In genomic region chrX:23061116-23061515, GRCh38 we compare ENCODE assay signal across 26 cellular contexts.
A peak's percentile ranks its signal among the peaks of the same experiment; 100 is the strongest.
DNase-seq lines count a peak whose midpoint lies in the region; FAIRE-seq and TF ChIP-seq lines count a peak whose summit lies in the region.
"Had no signal": no experiment of that assay in that cellular context is flagged by ENCODE, and none has a peak within 500 bp of the region (broad histone marks: within the 10 kb centered on the region; RNA-seq: fewer than 3 reads in every experiment).

No MANE protein-coding gene starts in this region.

- H2AFZ ChIP-seq in astrocyte (ENCODE audit: low read depth, low read length) = no peak overlapping the region

- DNase-seq in COLO829 (ENCODE audit: low spot score) = peak; percentile 75
- DNase-seq in HTR-8/SVneo (ENCODE audit: insufficient read length, low spot score) = no peak
- no peak for DNase-seq in astrocyte (ENCODE audit: low read depth)
- peak; percentile 67 for DNase-seq in foreskin melanocyte
- DNase-seq in activated naive CD4-positive, alpha-beta T cell treated with anti-CD3 and anti-CD28 coated beads, Interleukin-2, amount 10 ng/mL, durations not matched to agents 7 days and 5 days = no peak
- DNase-seq in NCI-H2227 (lab: John Stamatoyannopoulos, UW; ENCODE audit: unreplicated experiment) = no peak
- no peak for DNase-seq in HuH-7.5 (ENCODE audit: low spot score)
- DNase-seq in NCI-H2196 (lab: John Stamatoyannopoulos, UW; ENCODE audit: unreplicated experiment) = no peak
- DNase-seq: AML-193; CD4-positive, alpha-beta T cell; CD8-positive, alpha-beta T cell; COR-L47; DMS 273 treated with DMSO at 0.1 percent for 48 hours; DMS153; DMS53; DMS79; DND-41; EL; GDM1 had no signal

- no peak overlapping the region for H3K27ac ChIP-seq in astrocyte (ENCODE audit: low read depth, low read length)
- H3K27ac ChIP-seq: 22Rv1; A549; BLaER1 treated with 17β-estradiol and CSF1 and Interleukin-3, amounts not matched to agents 10 nM and 100 nM; C4-2B had no signal

- H3K4me1 ChIP-seq in astrocyte (ENCODE audit: insufficient read depth, low read length) = no peaks in the 10 kb centered on the region
- H3K4me1 ChIP-seq: A549; BLaER1 treated with 17β-estradiol and CSF1 and Interleukin-3, amounts not matched to agents 10 nM and 100 nM had no signal

- CTCF ChIA-PET in activated naive CD4-positive, alpha-beta T cell treated with anti-CD3 and anti-CD28 coated beads, Interleukin-2, amount 10 ng/mL, durations not matched to agents 7 days and 5 days (lab: Charles Lee) = no interaction called here

- H3K9ac ChIP-seq in astrocyte (ENCODE audit: low read length) = no peak overlapping the region
- H3K9ac ChIP-seq: BLaER1 treated with 17β-estradiol and CSF1 and Interleukin-3, amounts not matched to agents 10 nM and 100 nM had no signal

- peak; percentile 49 for FAIRE-seq in HTR-8/SVneo (lab: Jason Lieb, UNC)
- FAIRE-seq in astrocyte (lab: Jason Lieb, UNC) = peak; percentile 92
- FAIRE-seq: GM12878, GM19239 had no signal

- no peaks in the 10 kb centered on the region for H3K36me3 Mint-ChIP-seq in astrocyte (ENCODE audit: low read depth, unreplicated experiment)
- no peaks in the 10 kb centered on the region for H3K36me3 Mint-ChIP-seq in activated naive CD4-positive, alpha-beta T cell treated with anti-CD3 and anti-CD28 coated beads, Interleukin-2, amount 10 ng/mL, durations not matched to agents 7 days and 5 days
- H3K36me3 Mint-ChIP-seq: CD8-positive, alpha-beta T cell had no signal

- no peaks in the 10 kb centered on the region for H3K27me3 ChIP-seq in astrocyte (ENCODE audit: insufficient read depth, low read length)
- H3K27me3 ChIP-seq: BLaER1 treated with 17β-estradiol and CSF1 and Interleukin-3, amounts not matched to agents 10 nM and 100 nM had no signal

- H4K20me1 ChIP-seq in astrocyte (ENCODE audit: insufficient read depth, low read length) = no peaks in the 10 kb centered on the region
- H4K20me1 ChIP-seq: BLaER1 treated with 17β-estradiol and CSF1 and Interleukin-3, amounts not matched to agents 10 nM and 100 nM had no signal

- H3K9me3 ChIP-seq in astrocyte (ENCODE audit: insufficient read depth, low read depth, low read length) = no peaks in the 10 kb centered on the region
- H3K9me3 ChIP-seq: A549; BLaER1 treated with 17β-estradiol and CSF1 and Interleukin-3, amounts not matched to agents 10 nM and 100 nM had no signal

- H3K9me3 Mint-ChIP-seq in astrocyte (ENCODE audit: unreplicated experiment) = peaks cover 6% of the 10 kb centered on the region
- H3K9me3 Mint-ChIP-seq in activated naive CD4-positive, alpha-beta T cell treated with anti-CD3 and anti-CD28 coated beads, Interleukin-2, amount 10 ng/mL, durations not matched to agents 7 days and 5 days = no peaks in the 10 kb centered on the region
- H3K9me3 Mint-ChIP-seq: CD4-positive, alpha-beta T cell; CD8-positive, alpha-beta T cell had no signal

- H3K4me2 ChIP-seq in astrocyte (ENCODE audit: low read length) = no peak overlapping the region
- H3K4me2 ChIP-seq: A549; BLaER1 treated with 17β-estradiol and CSF1 and Interleukin-3, amounts not matched to agents 10 nM and 100 nM had no signal

- H3K4me3 ChIP-seq in astrocyte (ENCODE audit: insufficient read depth, low read depth, low read length) = no peak overlapping the region
- H3K4me3 ChIP-seq: A549; BLaER1 treated with 17β-estradiol and CSF1 and Interleukin-3, amounts not matched to agents 10 nM and 100 nM; GM12878 had no signal

- no peaks in the 10 kb centered on the region for H3K27me3 Mint-ChIP-seq in astrocyte (ENCODE audit: low read depth, unreplicated experiment)
- no peaks in the 10 kb centered on the region for H3K27me3 Mint-ChIP-seq in activated naive CD4-positive, alpha-beta T cell treated with anti-CD3 and anti-CD28 coated beads, Interleukin-2, amount 10 ng/mL, durations not matched to agents 7 days and 5 days
- H3K27me3 Mint-ChIP-seq: B cell; CD4-positive, alpha-beta T cell had no signal

- H3K4me1 Mint-ChIP-seq in astrocyte (ENCODE audit: low read depth, unreplicated experiment) = no peaks in the 10 kb centered on the region
- no peaks in the 10 kb centered on the region for H3K4me1 Mint-ChIP-seq in activated naive CD4-positive, alpha-beta T cell treated with anti-CD3 and anti-CD28 coated beads, Interleukin-2, amount 10 ng/mL, durations not matched to agents 7 days and 5 days
- H3K4me1 Mint-ChIP-seq: B cell had no signal

- no peaks in the 10 kb centered on the region for H3K79me2 ChIP-seq in astrocyte (ENCODE audit: insufficient read depth, low read length)

- no peaks in the 10 kb centered on the region for H3K36me3 ChIP-seq in astrocyte (ENCODE audit: insufficient read depth, low read length)
- H3K36me3 ChIP-seq: BLaER1 treated with 17β-estradiol and CSF1 and Interleukin-3, amounts not matched to agents 10 nM and 100 nM had no signal

- TF ChIP-seq CTCF in astrocyte (IDR thresholded peaks at IDR 0.05; ENCODE audit: insufficient read depth, low read depth, low read length) = no peak

- H3K4me3 Mint-ChIP-seq in astrocyte (ENCODE audit: unreplicated experiment) = no peak overlapping the region
- H3K4me3 Mint-ChIP-seq in activated naive CD4-positive, alpha-beta T cell treated with anti-CD3 and anti-CD28 coated beads, Interleukin-2, amount 10 ng/mL, durations not matched to agents 7 days and 5 days = no peak overlapping the region
- H3K4me3 Mint-ChIP-seq: B cell; CD4-positive, alpha-beta T cell; CD8-positive, alpha-beta T cell had no signal

- H3K27ac Mint-ChIP-seq in astrocyte (ENCODE audit: unreplicated experiment) = no peak overlapping the region
- H3K27ac Mint-ChIP-seq in activated naive CD4-positive, alpha-beta T cell treated with anti-CD3 and anti-CD28 coated beads, Interleukin-2, amount 10 ng/mL, durations not matched to agents 7 days and 5 days = no peak overlapping the region
- H3K27ac Mint-ChIP-seq: B cell; CD4-positive, alpha-beta T cell; CD8-positive, alpha-beta T cell had no signal

Comparison
In these comparisons a context has a peak if more than half of its experiments do, and no peak if none do; other contexts are left out.
1. DNase-seq: peak in COLO829 (single experiment) and foreskin melanocyte (single experiment); none in HTR-8/SVneo (single experiment), astrocyte (single experiment), activated naive CD4-positive, alpha-beta T cell treated with anti-CD3 and anti-CD28 coated beads, Interleukin-2, amount 10 ng/mL, durations not matched to agents 7 days and 5 days (single experiment), NCI-H2227 (single experiment), HuH-7.5 (single experiment) and NCI-H2196 (single experiment).